In genomic region chr16:4683255-4684029, GRCh38 we compare ENCODE assay signal across 17 cellular contexts. TPM values are rescaled to one million over a fixed set of nuclear protein-coding genes. Genes with fewer than 3 reads are reported as not detected.
DNase-seq lines count a peak whose midpoint lies in the region; ATAC-seq, FAIRE-seq and TF ChIP-seq lines count a peak whose summit lies in the region.
"Had no signal": no experiment of that assay in that cellular context is flagged by ENCODE, and none has a peak within 500 bp of the region (broad histone marks: within the 10 kb centered on the region; RNA-seq: fewer than 3 reads in every experiment).

No MANE protein-coding gene starts in this region.

- peak overlapping the region; percentile 42 for H3K27ac Mint-ChIP-seq in stimulated activated naive B cell treated with anti-CD40 and anti-IgM and Interleukin-4, amounts not matched to agents 10 μg/mL and 1 μg/mL and 100 μg/mL, for 72 hours

- H3K4me3 Mint-ChIP-seq in stimulated activated naive B cell treated with anti-CD40 and anti-IgM and Interleukin-4, amounts not matched to agents 10 μg/mL and 1 μg/mL and 100 μg/mL, for 72 hours = no peak overlapping the region
- H3K4me3 Mint-ChIP-seq: naive thymus-derived CD4-positive, alpha-beta T cell had no signal

- in situ Hi-C loops in HepG2 (cut with HindIII; ENCODE audit: extremely low pct_ligation_motif_present, low pct_unique_long_range_greater_than_20kb) = no loop called here

- H3K4me2 ChIP-seq in HepG2 (ENCODE audit: low read depth, low read length) = no peak overlapping the region
- H3K4me2 ChIP-seq: smooth muscle cell had no signal

- H3K36me3 ChIP-seq in HUES6 (ENCODE audit: control insufficient read depth, insufficient read depth, low read length) = peaks cover 67% of the 10 kb centered on the region
- H3K36me3 ChIP-seq in HepG2 (replicated peaks in 1 of 2; ENCODE audit: control insufficient read depth in 1 of 2, insufficient read depth in 2 of 2, low read length in 2 of 2) = peaks cover 30 to 67% of the 10 kb centered on the region in 2 experiments; a peak in 4 of 5 replicates

- no peak for TF ChIP-seq EP300 in HepG2 (IDR thresholded peaks at IDR 0.05; ENCODE audit: low read depth in 2 of 2, low read length in 2 of 2)
- TF ChIP-seq EP300 in HepG2 (CRISPR knock-in tag; IDR thresholded peaks at IDR 0.05; ENCODE audit: borderline replicate concordance) = no peak

- peaks cover 0 to 2% of the 10 kb centered on the region in 2 donors for H3K4me1 Mint-ChIP-seq in stimulated activated naive B cell treated with anti-CD40 and anti-IgM and Interleukin-4, amounts not matched to agents 10 μg/mL and 1 μg/mL and 100 μg/mL, for 72 hours

- H3K9me3 Mint-ChIP-seq in stimulated activated naive B cell treated with anti-CD40 and anti-IgM and Interleukin-4, amounts not matched to agents 10 μg/mL and 1 μg/mL and 100 μg/mL, for 72 hours = no peaks in the 10 kb centered on the region
- H3K9me3 Mint-ChIP-seq: naive thymus-derived CD4-positive, alpha-beta T cell had no signal

- no peaks in the 10 kb centered on the region for H3K27me3 ChIP-seq in HUES6 (ENCODE audit: control insufficient read depth, insufficient read depth, low read length)
- H3K27me3 ChIP-seq in HepG2 (ENCODE audit: control insufficient read depth in 1 of 2, insufficient read depth in 2 of 2, low read length in 2 of 2) = no peaks in the 10 kb centered on the region
- H3K27me3 ChIP-seq: upper lobe of left lung had no signal

- no peak for DNase-seq in HepG2 (ENCODE audit: low spot score)
- DNase-seq in stimulated activated naive B cell treated with anti-CD40 and anti-IgM and Interleukin-4, amounts not matched to agents 10 μg/mL and 1 μg/mL and 100 μg/mL, for 72 hours = no peak
- no peak for DNase-seq in SW 1271 (lab: John Stamatoyannopoulos, UW)
- no peak for DNase-seq in central memory CD4-positive, alpha-beta T cell
- no peak for DNase-seq in SW480 (ENCODE audit: low spot score)
- DNase-seq: activated effector memory CD4-positive, alpha-beta T cell treated with anti-CD3 and anti-CD28 coated beads, Interleukin-2, amount 50 U/mL, for 16 hours; amniotic stem cell; COR-L47; kidney glomerular epithelial cell; NCI-H1105; NCI-H524 had no signal

- H3K27me3 Mint-ChIP-seq in stimulated activated naive B cell treated with anti-CD40 and anti-IgM and Interleukin-4, amounts not matched to agents 10 μg/mL and 1 μg/mL and 100 μg/mL, for 72 hours = no peaks in the 10 kb centered on the region
- H3K27me3 Mint-ChIP-seq: naive thymus-derived CD4-positive, alpha-beta T cell had no signal

- H3K9me3 ChIP-seq in HUES6 (ENCODE audit: control insufficient read depth, insufficient read depth, low read depth, low read length) (no peaks in the 10 kb centered on the region), HepG2 (ENCODE audit: low read length) (no peaks in the 10 kb centered on the region)
- H3K9me3 ChIP-seq: HAP-1, upper lobe of left lung had no signal

- no peaks in the 10 kb centered on the region for H3K79me2 ChIP-seq in HepG2 (ENCODE audit: insufficient read depth, low read length)

- CTCF ChIA-PET in HepG2 (lab: Yijun Ruan, JAX; ENCODE audit: low intra/inter-chr PET ratio, low total read pairs) = no interaction called here

- no peak overlapping the region for H2AFZ ChIP-seq in HepG2 (ENCODE audit: low read length)

- peaks cover 30 to 53% of the 10 kb centered on the region in 2 donors for H3K36me3 Mint-ChIP-seq in stimulated activated naive B cell treated with anti-CD40 and anti-IgM and Interleukin-4, amounts not matched to agents 10 μg/mL and 1 μg/mL and 100 μg/mL, for 72 hours

- peak overlapping the region; percentile 73 for H3K27ac ChIP-seq in HUES6 (ENCODE audit: low read depth, low read length)
- H3K27ac ChIP-seq in angular gyrus (ENCODE audit: low read depth, low read length) = peak overlapping the region; percentile 35
- peak overlapping the region; percentile 52 for H3K27ac ChIP-seq in HepG2 (ENCODE audit: extremely low read length, insufficient read depth, low read length)

- FAIRE-seq in HepG2 (lab: Jason Lieb, UNC) = no peak

- no peak for TF ChIP-seq RAD21 in HepG2 (CRISPR knock-in tag; IDR thresholded peaks at IDR 0.05)

- H3K4me3 ChIP-seq in HUES6 (ENCODE audit: low read depth, low read length) (no peak overlapping the region), HepG2 (replicated peaks in 1 of 3; ENCODE audit: insufficient read depth in 1 of 3, low read depth in 2 of 3, low read length in 3 of 3) (no peak overlapping the region)
- H3K4me3 ChIP-seq: HAP-1, smooth muscle cell had no signal

- POLR2A ChIA-PET in HepG2 (lab: Yijun Ruan, JAX) = interaction anchor here (0.9 to 1.2 kb wide), 2 partner anchors 20 to 59 kb away, joined by 3 to 5 read pairs; no protein-coding TSS in a partner anchor

- 95% methylated on average over 11 of the region's 17 CpGs for WGBS in HepG2 (ENCODE audit: low lambda C conversion rate)

- TF ChIP-seq POLR2A in HepG2 (IDR thresholded peaks at IDR 0.05; ENCODE audit: insufficient read depth in 1 of 2, low read depth in 2 of 2, low read length in 2 of 2) = no peak

- H3K4me1 ChIP-seq in HUES6 (ENCODE audit: control insufficient read depth, insufficient read depth, low read length) (peaks cover 6% of the 10 kb centered on the region; the same call in 1 of the 2 replicates), HepG2 (ENCODE audit: insufficient read depth, low read length) (peaks cover 9% of the 10 kb centered on the region)
- H3K4me1 ChIP-seq: HAP-1 had no signal

- BruUV-seq in HepG2 (replicated peaks; lab: Mats Ljungman, UMichigan) = no TSS peak

- intact Hi-C loops in HepG2 (cut with micrococcal nuclease; ENCODE audit: unreplicated experiment) = no loop called here

- TF ChIP-seq CTCF in HepG2 (CRISPR knock-in tag; IDR thresholded peaks at IDR 0.05) = no peak

- H4K20me1 ChIP-seq in HepG2 (ENCODE audit: insufficient read depth, low read length) = no peaks in the 10 kb centered on the region

- H3K9ac ChIP-seq in HUES6 (ENCODE audit: low read length) (no peak overlapping the region), HepG2 (ENCODE audit: insufficient read depth, low read depth, low read length) (no peak overlapping the region)

- ATAC-seq in HepG2 = no peak
- ATAC-seq in stimulated activated naive B cell treated with anti-CD40 and anti-IgM and Interleukin-4, amounts not matched to agents 10 μg/mL and 1 μg/mL and 100 μg/mL, for 72 hours (replicated peaks) = no peak

RNA-seq across cellular contexts. Expression of gene NUDT16L1, which starts 9.9 kb away (rescaled TPM):
- 40.5 and 41.0 TPM in 2 replicates for total RNA-seq in HepG2 (2016; rRNA removed; fragmentation: Illumina TruSeq; extraction: Trizol)
- 10.3 and 11.1 TPM in 2 replicates for total RNA-seq in HepG2 (2016; cell fraction: cytosol; rRNA removed; fragmentation: Illumina TruSeq; extraction: Trizol; ENCODE audit: low read depth)
- total RNA-seq in HepG2 (2016; cell fraction: insoluble cytoplasmic fraction; rRNA removed; fragmentation: Illumina TruSeq; extraction: Trizol) = 42.6 and 42.7 TPM in 2 replicates
- total RNA-seq in HepG2 (2016; cell fraction: membrane; rRNA removed; fragmentation: Illumina TruSeq; extraction: Trizol) = 18.6 and 20.4 TPM in 2 replicates
- total RNA-seq in HepG2 (2016; cell fraction: nucleus; rRNA removed; fragmentation: Illumina TruSeq; extraction: Trizol) = 16.9 and 17.3 TPM in 2 replicates
- polyA plus RNA-seq in HepG2 (2011; rRNA removed) = 28.0 and 28.9 TPM in 2 replicates
- 27.9 and 47.5 TPM in 2 replicates for polyA plus RNA-seq in HepG2 (2011; cell fraction: cytosol; rRNA removed)
- polyA plus RNA-seq in HepG2 (2011; cell fraction: nucleus; rRNA removed) = 33.3 and 34.9 TPM in 2 replicates
- 17.6 and 17.9 TPM in 2 replicates for polyA plus RNA-seq in HepG2 (2012)
- 13.1 and 13.9 TPM in 2 replicates for polyA plus RNA-seq in HepG2 (2016; cell fraction: cytosol; fragmentation: Illumina TruSeq; extraction: Trizol; ENCODE audit: low read depth)
- polyA plus RNA-seq in HepG2 (2016; cell fraction: insoluble cytoplasmic fraction; fragmentation: Illumina TruSeq; extraction: Trizol; ENCODE audit: low read depth) = 49.7 and 50.3 TPM in 2 replicates
- polyA plus RNA-seq in HepG2 (2016; cell fraction: membrane; fragmentation: Illumina TruSeq; extraction: Trizol; ENCODE audit: low read depth) = 15.2 and 17.7 TPM in 2 replicates
- 32.3 and 35.4 TPM in 2 replicates for polyA plus RNA-seq in HepG2 (2016; cell fraction: nucleus; fragmentation: Illumina TruSeq; extraction: Trizol; ENCODE audit: insufficient read depth, low read depth)
- 14.3 and 41.1 TPM in 2 replicates for polyA minus RNA-seq in HepG2 (2011; rRNA and poly(A)+ RNA removed; ENCODE audit: low replicate concordance)
- polyA minus RNA-seq in HepG2 (2011; cell fraction: cytosol; rRNA and poly(A)+ RNA removed) = 8.9 and 10.9 TPM in 2 replicates
- polyA minus RNA-seq in HepG2 (2011; cell fraction: nucleus; rRNA and poly(A)+ RNA removed) = 10.6 and 11.6 TPM in 2 replicates

RNA-seq across cellular contexts. Expression of gene ANKS3, which starts 50.6 kb away (rescaled TPM):
- total RNA-seq in HepG2 (2016; rRNA removed; fragmentation: Illumina TruSeq; extraction: Trizol) = 6.6 and 15.9 TPM in 2 replicates
- 34.4 and 34.9 TPM in 2 replicates for total RNA-seq in HepG2 (2016; cell fraction: cytosol; rRNA removed; fragmentation: Illumina TruSeq; extraction: Trizol; ENCODE audit: low read depth)
- total RNA-seq in HepG2 (2016; cell fraction: insoluble cytoplasmic fraction; rRNA removed; fragmentation: Illumina TruSeq; extraction: Trizol) = 6.2 and 13.8 TPM in 2 replicates
- total RNA-seq in HepG2 (2016; cell fraction: membrane; rRNA removed; fragmentation: Illumina TruSeq; extraction: Trizol) = 29.2 and 30.9 TPM in 2 replicates
- total RNA-seq in HepG2 (2016; cell fraction: nucleus; rRNA removed; fragmentation: Illumina TruSeq; extraction: Trizol) = 17.3 and 17.4 TPM in 2 replicates
- 11.4 and 14.4 TPM in 2 replicates for polyA plus RNA-seq in HepG2 (2011; rRNA removed)
- polyA plus RNA-seq in HepG2 (2011; cell fraction: cytosol; rRNA removed) = 5.8 and 7.5 TPM in 2 replicates
- 58.0 and 68.7 TPM in 2 replicates for polyA plus RNA-seq in HepG2 (2011; cell fraction: nucleus; rRNA removed)
- polyA plus RNA-seq in HepG2 (2012) = 6.3 and 7.6 TPM in 2 replicates
- polyA plus RNA-seq in HepG2 (2016; cell fraction: cytosol; fragmentation: Illumina TruSeq; extraction: Trizol; ENCODE audit: low read depth) = 2.4 and 2.5 TPM in 2 replicates
- 3.9 and 5.0 TPM in 2 replicates for polyA plus RNA-seq in HepG2 (2016; cell fraction: insoluble cytoplasmic fraction; fragmentation: Illumina TruSeq; extraction: Trizol; ENCODE audit: low read depth)
- 3.0 and 4.2 TPM in 2 replicates for polyA plus RNA-seq in HepG2 (2016; cell fraction: membrane; fragmentation: Illumina TruSeq; extraction: Trizol; ENCODE audit: low read depth)
- 32.9 and 37.2 TPM in 2 replicates for polyA plus RNA-seq in HepG2 (2016; cell fraction: nucleus; fragmentation: Illumina TruSeq; extraction: Trizol; ENCODE audit: insufficient read depth, low read depth)
- 23.8 and 32.8 TPM in 2 replicates for polyA minus RNA-seq in HepG2 (2011; rRNA and poly(A)+ RNA removed; ENCODE audit: low replicate concordance)
- polyA minus RNA-seq in HepG2 (2011; cell fraction: cytosol; rRNA and poly(A)+ RNA removed) = 3.9 and 4.8 TPM in 2 replicates
- polyA minus RNA-seq in HepG2 (2011; cell fraction: nucleus; rRNA and poly(A)+ RNA removed) = 25.6 and 28.0 TPM in 2 replicates

RNA-seq across cellular contexts. Expression of gene DNAAF8, which starts 50.9 kb away (rescaled TPM):
- total RNA-seq in HepG2 (2016; rRNA removed; fragmentation: Illumina TruSeq; extraction: Trizol) = 0.38 and 0.44 TPM in 2 replicates
- total RNA-seq in HepG2 (2016; cell fraction: cytosol; rRNA removed; fragmentation: Illumina TruSeq; extraction: Trizol; ENCODE audit: low read depth) = 0.44 and 0.81 TPM in 2 replicates
- total RNA-seq in HepG2 (2016; cell fraction: insoluble cytoplasmic fraction; rRNA removed; fragmentation: Illumina TruSeq; extraction: Trizol) = 0.15 TPM in 1 of 2 replicates, not detected in the other
- 0.14 and 0.65 TPM in 2 replicates for total RNA-seq in HepG2 (2016; cell fraction: membrane; rRNA removed; fragmentation: Illumina TruSeq; extraction: Trizol)
- total RNA-seq in HepG2 (2016; cell fraction: nucleus; rRNA removed; fragmentation: Illumina TruSeq; extraction: Trizol) = 0.31 TPM in 1 of 2 replicates, not detected in the other
- 0.27 TPM in 1 of 2 replicates, not detected in the other for polyA plus RNA-seq in HepG2 (2011; rRNA removed)
- 0.03 and 0.16 TPM in 2 replicates for polyA plus RNA-seq in HepG2 (2011; cell fraction: cytosol; rRNA removed)
- not detected in 2 replicates for polyA plus RNA-seq in HepG2 (2011; cell fraction: nucleus; rRNA removed)
- 0.12 and 0.21 TPM in 2 replicates for polyA plus RNA-seq in HepG2 (2012)
- polyA plus RNA-seq in HepG2 (2016; cell fraction: cytosol; fragmentation: Illumina TruSeq; extraction: Trizol; ENCODE audit: low read depth) = 0.15 and 0.24 TPM in 2 replicates
- 0.34 and 0.57 TPM in 2 replicates for polyA plus RNA-seq in HepG2 (2016; cell fraction: insoluble cytoplasmic fraction; fragmentation: Illumina TruSeq; extraction: Trizol; ENCODE audit: low read depth)
- polyA plus RNA-seq in HepG2 (2016; cell fraction: membrane; fragmentation: Illumina TruSeq; extraction: Trizol; ENCODE audit: low read depth) = 0.17 and 0.40 TPM in 2 replicates
- polyA plus RNA-seq in HepG2 (2016; cell fraction: nucleus; fragmentation: Illumina TruSeq; extraction: Trizol; ENCODE audit: insufficient read depth, low read depth) = not detected in 2 replicates
- 0.70 TPM in 1 of 2 replicates, not detected in the other for polyA minus RNA-seq in HepG2 (2011; rRNA and poly(A)+ RNA removed; ENCODE audit: low replicate concordance)
- not detected in 2 replicates for polyA minus RNA-seq in HepG2 (2011; cell fraction: cytosol; rRNA and poly(A)+ RNA removed)
- polyA minus RNA-seq in HepG2 (2011; cell fraction: nucleus; rRNA and poly(A)+ RNA removed) = 0.50 TPM in 1 of 2 replicates, not detected in the other
- total RNA-seq: smooth muscle cell had no signal

RNA-seq across cellular contexts. Expression of gene MGRN1, which starts 58.8 kb away (rescaled TPM):
- total RNA-seq in HepG2 (2016; rRNA removed; fragmentation: Illumina TruSeq; extraction: Trizol) = 11.9 and 14.8 TPM in 2 replicates
- total RNA-seq in HepG2 (2016; cell fraction: cytosol; rRNA removed; fragmentation: Illumina TruSeq; extraction: Trizol; ENCODE audit: low read depth) = 6.7 and 12.0 TPM in 2 replicates
- 13.0 and 13.6 TPM in 2 replicates for total RNA-seq in HepG2 (2016; cell fraction: insoluble cytoplasmic fraction; rRNA removed; fragmentation: Illumina TruSeq; extraction: Trizol)
- 14.0 and 16.7 TPM in 2 replicates for total RNA-seq in HepG2 (2016; cell fraction: membrane; rRNA removed; fragmentation: Illumina TruSeq; extraction: Trizol)
- total RNA-seq in HepG2 (2016; cell fraction: nucleus; rRNA removed; fragmentation: Illumina TruSeq; extraction: Trizol) = 17.0 and 22.2 TPM in 2 replicates
- 11.6 and 12.6 TPM in 2 replicates for polyA plus RNA-seq in HepG2 (2011; rRNA removed)
- polyA plus RNA-seq in HepG2 (2011; cell fraction: cytosol; rRNA removed) = 4.9 and 6.2 TPM in 2 replicates
- 87.1 and 98.5 TPM in 2 replicates for polyA plus RNA-seq in HepG2 (2011; cell fraction: nucleus; rRNA removed)
- polyA plus RNA-seq in HepG2 (2012) = 31.8 and 31.9 TPM in 2 replicates
- polyA plus RNA-seq in HepG2 (2016; cell fraction: cytosol; fragmentation: Illumina TruSeq; extraction: Trizol; ENCODE audit: low read depth) = 3.9 and 4.3 TPM in 2 replicates
- 22.5 and 31.3 TPM in 2 replicates for polyA plus RNA-seq in HepG2 (2016; cell fraction: insoluble cytoplasmic fraction; fragmentation: Illumina TruSeq; extraction: Trizol; ENCODE audit: low read depth)
- polyA plus RNA-seq in HepG2 (2016; cell fraction: membrane; fragmentation: Illumina TruSeq; extraction: Trizol; ENCODE audit: low read depth) = 11.4 and 11.5 TPM in 2 replicates
- 54.4 and 55.4 TPM in 2 replicates for polyA plus RNA-seq in HepG2 (2016; cell fraction: nucleus; fragmentation: Illumina TruSeq; extraction: Trizol; ENCODE audit: insufficient read depth, low read depth)
- polyA minus RNA-seq in HepG2 (2011; rRNA and poly(A)+ RNA removed; ENCODE audit: low replicate concordance) = 12.5 and 23.7 TPM in 2 replicates
- 16.2 and 19.1 TPM in 2 replicates for polyA minus RNA-seq in HepG2 (2011; cell fraction: cytosol; rRNA and poly(A)+ RNA removed)
- polyA minus RNA-seq in HepG2 (2011; cell fraction: nucleus; rRNA and poly(A)+ RNA removed) = 26.4 and 28.5 TPM in 2 replicates
